In genomic region chr1:1170215-1170890, GRCh38 we compare ENCODE assay signal across 23 cellular contexts. TPM values are rescaled to one million over a fixed set of nuclear protein-coding genes. Genes with fewer than 3 reads are reported as not detected.
A peak's percentile ranks its signal among the peaks of the same experiment; 100 is the strongest.
DNase-seq lines count a peak whose midpoint lies in the region; ATAC-seq and TF ChIP-seq lines count a peak whose summit lies in the region.
"Had no signal": no experiment of that assay in that cellular context is flagged by ENCODE, and none has a peak within 500 bp of the region (broad histone marks: within the 10 kb centered on the region; RNA-seq: fewer than 3 reads in every experiment).

No MANE protein-coding gene starts in this region.

- H3K4me1 ChIP-seq in OCI-LY3 (ENCODE audit: low read length) (peaks cover 42% of the 10 kb centered on the region), neural progenitor cell (peaks cover 23% of the 10 kb centered on the region), sigmoid colon (peaks cover 0 to 7% (median 0%) of the 10 kb centered on the region in 4 donors)

- H4K20me1 ChIP-seq in OCI-LY3 (ENCODE audit: insufficient read depth, low read length): no peaks in the 10 kb centered on the region
- no peaks in the 10 kb centered on the region for H4K20me1 ChIP-seq in neural progenitor cell (ENCODE audit: low read depth)

- H3K4me2 ChIP-seq in OCI-LY3 (ENCODE audit: low read length) (peak overlapping the region; percentile 97), neural progenitor cell (no peak overlapping the region)
- H3K4me2 ChIP-seq: KMS-11 had no signal

- no peaks in the 10 kb centered on the region for H3K79me2 ChIP-seq in OCI-LY3 (ENCODE audit: low read length)
- no peaks in the 10 kb centered on the region for H3K79me2 ChIP-seq in neural progenitor cell (ENCODE audit: low read depth)

- DNase-seq in activated CD8-positive, alpha-beta T cell treated with anti-CD3 and anti-CD28 coated beads, Interleukin-2, amount 10 ng/mL, durations not matched to agents 7 days and 5 days: no peak
- no peak for DNase-seq in activated CD8-positive, alpha-beta T cell treated with anti-CD3 and anti-CD28 coated beads for 36 hours
- peak; percentile 30 for DNase-seq in glutamatergic neuron
- DNase-seq in neural progenitor cell (ENCODE audit: low spot score): peak; percentile 1
- no peak for DNase-seq in GM10266 (ENCODE audit: extremely low spot score)
- no peak for DNase-seq in sigmoid colon
- DNase-seq in KG1 (lab: John Stamatoyannopoulos, UW): no peak
- DNase-seq: activated CD4-positive, CD25-positive, alpha-beta regulatory T cell treated with anti-CD3 and anti-CD28 coated beads, Interleukin-2, amount 50 U/mL, for 72 hours; activated naive CD4-positive, alpha-beta T cell treated with anti-CD3 and anti-CD28 coated beads for 36 hours; NCI-H1694; NCI-H446; NK-92 treated with Interleukin-12 subunit alpha and Interleukin-12 subunit beta, amount 100 ng/mL, for 24 hours; stimulated activated naive CD4-positive, alpha-beta T cell; upper lobe of right lung had no signal

- no peak overlapping the region for H2AFZ ChIP-seq in OCI-LY3 (ENCODE audit: low read depth, low read length)
- no peak overlapping the region for H2AFZ ChIP-seq in neural progenitor cell (replicated peaks)

- intact Hi-C loops in activated CD8-positive, alpha-beta T cell treated with anti-CD3 and anti-CD28 coated beads for 36 hours (cut with micrococcal nuclease): no loop called here
- intact Hi-C loops in sigmoid colon (cut with DNase I): no loop called here

- POLR2A ChIA-PET in activated CD8-positive, alpha-beta T cell treated with anti-CD3 and anti-CD28 coated beads, Interleukin-2, amount 10 ng/mL, durations not matched to agents 7 days and 5 days (lab: Charles Lee): interaction anchor here (1.7 kb wide), 1 partner anchor 12 kb away, joined by 7 read pairs; no protein-coding TSS in a partner anchor
- POLR2A ChIA-PET in activated CD8-positive, alpha-beta T cell treated with anti-CD3 and anti-CD28 coated beads for 36 hours (lab: Charles Lee): interaction anchor here (0.6 kb wide), 1 partner anchor 28 kb away, joined by 3 read pairs; no protein-coding TSS in a partner anchor

- no peak for TF ChIP-seq CTCF in activated CD8-positive, alpha-beta T cell treated with anti-CD3 and anti-CD28 coated beads for 36 hours (IDR thresholded peaks at IDR 0.05)
- no peak for TF ChIP-seq CTCF in OCI-LY3 (IDR thresholded peaks at IDR 0.05; ENCODE audit: low read depth, low read length)
- no peak for TF ChIP-seq CTCF in glutamatergic neuron (IDR thresholded peaks at IDR 0.05; ENCODE audit: partially characterized antibody, unreplicated experiment)
- no peak for TF ChIP-seq CTCF in neural progenitor cell (IDR thresholded peaks at IDR 0.05)
- TF ChIP-seq CTCF in GM10266 (IDR thresholded peaks at IDR 0.05; ENCODE audit: control insufficient read depth, insufficient read depth, low read depth, missing control alignments): no peak
- TF ChIP-seq CTCF in sigmoid colon (IDR thresholded peaks at IDR 0.05): no peak

- no peaks in the 10 kb centered on the region for H3K36me3 ChIP-seq in OCI-LY3 (replicated peaks; ENCODE audit: low read depth, low read length)
- H3K36me3 ChIP-seq in neural progenitor cell: no peaks in the 10 kb centered on the region
- no peaks in the 10 kb centered on the region for H3K36me3 ChIP-seq in sigmoid colon
- H3K36me3 ChIP-seq: prostate gland, upper lobe of right lung had no signal

- peaks cover 3% of the 10 kb centered on the region for H3K27me3 Mint-ChIP-seq in activated CD8-positive, alpha-beta T cell treated with anti-CD3 and anti-CD28 coated beads, Interleukin-2, amount 10 ng/mL, durations not matched to agents 7 days and 5 days (ENCODE audit: low read depth)
- peaks cover 4% of the 10 kb centered on the region for H3K27me3 Mint-ChIP-seq in activated CD8-positive, alpha-beta T cell treated with anti-CD3 and anti-CD28 coated beads for 36 hours
- peaks cover 24% of the 10 kb centered on the region for H3K27me3 Mint-ChIP-seq in glutamatergic neuron (ENCODE audit: unreplicated experiment)
- peaks cover 8% of the 10 kb centered on the region for H3K27me3 Mint-ChIP-seq in neural progenitor cell (ENCODE audit: insufficient read depth, low read depth)
- H3K27me3 Mint-ChIP-seq: T-helper 17 cell had no signal

- peak overlapping the region; percentile 70 for H3K9ac ChIP-seq in OCI-LY3 (ENCODE audit: low read length)
- H3K9ac ChIP-seq in neural progenitor cell: no peak overlapping the region
- H3K9ac ChIP-seq: KMS-11 had no signal

- H3K27ac Mint-ChIP-seq in activated CD8-positive, alpha-beta T cell treated with anti-CD3 and anti-CD28 coated beads, Interleukin-2, amount 10 ng/mL, durations not matched to agents 7 days and 5 days: peak overlapping the region; percentile 64
- H3K27ac Mint-ChIP-seq in activated CD8-positive, alpha-beta T cell treated with anti-CD3 and anti-CD28 coated beads for 36 hours: no peak overlapping the region
- H3K27ac Mint-ChIP-seq in glutamatergic neuron (ENCODE audit: unreplicated experiment): no peak overlapping the region
- peak overlapping the region; percentile 74 for H3K27ac Mint-ChIP-seq in neural progenitor cell
- H3K27ac Mint-ChIP-seq: activated naive CD4-positive, alpha-beta T cell treated with anti-CD3 and anti-CD28 coated beads for 36 hours; dendritic cell treated with granulocyte-macrophage colony-stimulating factor and Interleukin-4, amounts not matched to agents 40 ng/mL and 50 ng/mL, for 4 days; T-helper 17 cell had no signal

- TF ChIP-seq EP300 in sigmoid colon (IDR thresholded peaks at IDR 0.05): no peak

- H3K27me3 ChIP-seq in OCI-LY3 (ENCODE audit: low read depth, low read length) (peaks cover 29% of the 10 kb centered on the region), neural progenitor cell (peaks cover 16% of the 10 kb centered on the region), sigmoid colon (peaks cover 18 to 98% (median 79%) of the 10 kb centered on the region in 3 donors)

- peaks cover 9% of the 10 kb centered on the region for H3F3A ChIP-seq in neural progenitor cell (ENCODE audit: low read depth)

- no peaks in the 10 kb centered on the region for H3K9me3 Mint-ChIP-seq in activated CD8-positive, alpha-beta T cell treated with anti-CD3 and anti-CD28 coated beads, Interleukin-2, amount 10 ng/mL, durations not matched to agents 7 days and 5 days (ENCODE audit: insufficient read depth)
- no peaks in the 10 kb centered on the region for H3K9me3 Mint-ChIP-seq in activated CD8-positive, alpha-beta T cell treated with anti-CD3 and anti-CD28 coated beads for 36 hours
- H3K9me3 Mint-ChIP-seq in glutamatergic neuron (ENCODE audit: unreplicated experiment) (peaks cover 27% of the 10 kb centered on the region), neural progenitor cell (no peaks in the 10 kb centered on the region)
- H3K9me3 Mint-ChIP-seq: activated naive CD4-positive, alpha-beta T cell treated with anti-CD3 and anti-CD28 coated beads for 36 hours; dendritic cell treated with granulocyte-macrophage colony-stimulating factor and Interleukin-4, amounts not matched to agents 40 ng/mL and 50 ng/mL, for 4 days had no signal

- no peak for ATAC-seq in activated CD8-positive, alpha-beta T cell treated with anti-CD3 and anti-CD28 coated beads, Interleukin-2, amount 10 ng/mL, durations not matched to agents 7 days and 5 days
- no peak for ATAC-seq in activated CD8-positive, alpha-beta T cell treated with anti-CD3 and anti-CD28 coated beads for 36 hours
- ATAC-seq: T-helper 17 cell, upper lobe of right lung had no signal

- peak overlapping the region; percentile 78 for H3K4me3 ChIP-seq in OCI-LY3 (ENCODE audit: low read length)
- H3K4me3 ChIP-seq in neural progenitor cell: no peak overlapping the region
- no peak overlapping the region for H3K4me3 ChIP-seq in sigmoid colon
- H3K4me3 ChIP-seq: prostate gland, upper lobe of right lung had no signal

- H3K4me3 Mint-ChIP-seq in activated CD8-positive, alpha-beta T cell treated with anti-CD3 and anti-CD28 coated beads, Interleukin-2, amount 10 ng/mL, durations not matched to agents 7 days and 5 days: no peak overlapping the region
- H3K4me3 Mint-ChIP-seq in activated CD8-positive, alpha-beta T cell treated with anti-CD3 and anti-CD28 coated beads for 36 hours: no peak overlapping the region
- H3K4me3 Mint-ChIP-seq in glutamatergic neuron (ENCODE audit: unreplicated experiment): no peak overlapping the region
- peak overlapping the region; percentile 59 for H3K4me3 Mint-ChIP-seq in neural progenitor cell
- H3K4me3 Mint-ChIP-seq: activated naive CD4-positive, alpha-beta T cell treated with anti-CD3 and anti-CD28 coated beads for 36 hours; dendritic cell treated with granulocyte-macrophage colony-stimulating factor and Interleukin-4, amounts not matched to agents 40 ng/mL and 50 ng/mL, for 4 days; T-helper 17 cell had no signal

- CTCF ChIA-PET in activated CD8-positive, alpha-beta T cell treated with anti-CD3 and anti-CD28 coated beads, Interleukin-2, amount 10 ng/mL, durations not matched to agents 7 days and 5 days (lab: Charles Lee): no interaction called here
- CTCF ChIA-PET in activated CD8-positive, alpha-beta T cell treated with anti-CD3 and anti-CD28 coated beads for 36 hours (lab: Charles Lee): no interaction called here

- WGBS in sigmoid colon, 2 donors: 21 to 30% methylated on average over 19 of the region's 19 CpGs

- no peaks in the 10 kb centered on the region for H3K9me3 ChIP-seq in OCI-LY3 (ENCODE audit: insufficient read depth, low read length)
- H3K9me3 ChIP-seq in neural progenitor cell (ENCODE audit: low read depth): no peaks in the 10 kb centered on the region
- H3K9me3 ChIP-seq in sigmoid colon: no peaks in the 10 kb centered on the region
- H3K9me3 ChIP-seq: prostate gland, upper lobe of right lung had no signal

- no peaks in the 10 kb centered on the region for H3K36me3 Mint-ChIP-seq in activated CD8-positive, alpha-beta T cell treated with anti-CD3 and anti-CD28 coated beads, Interleukin-2, amount 10 ng/mL, durations not matched to agents 7 days and 5 days (ENCODE audit: low read depth)
- H3K36me3 Mint-ChIP-seq in activated CD8-positive, alpha-beta T cell treated with anti-CD3 and anti-CD28 coated beads for 36 hours (ENCODE audit: low read depth): no peaks in the 10 kb centered on the region
- H3K36me3 Mint-ChIP-seq in glutamatergic neuron (ENCODE audit: unreplicated experiment): no peaks in the 10 kb centered on the region
- no peaks in the 10 kb centered on the region for H3K36me3 Mint-ChIP-seq in neural progenitor cell

- peaks cover 45% of the 10 kb centered on the region for H3K4me1 Mint-ChIP-seq in activated CD8-positive, alpha-beta T cell treated with anti-CD3 and anti-CD28 coated beads, Interleukin-2, amount 10 ng/mL, durations not matched to agents 7 days and 5 days (ENCODE audit: low read depth)
- H3K4me1 Mint-ChIP-seq in activated CD8-positive, alpha-beta T cell treated with anti-CD3 and anti-CD28 coated beads for 36 hours (ENCODE audit: low read depth): peaks cover 26% of the 10 kb centered on the region
- H3K4me1 Mint-ChIP-seq in glutamatergic neuron (ENCODE audit: low read depth, unreplicated experiment): no peaks in the 10 kb centered on the region
- H3K4me1 Mint-ChIP-seq in neural progenitor cell: peaks cover 22% of the 10 kb centered on the region

- TF ChIP-seq POLR2A in sigmoid colon (IDR thresholded peaks at IDR 0.05): no peak

- H3K27ac ChIP-seq in OCI-LY3 (ENCODE audit: low read length) (peak overlapping the region; percentile 7; the same call in 1 of the 2 replicates), neural progenitor cell (no peak overlapping the region), sigmoid colon (no peak overlapping the region)
- H3K27ac ChIP-seq: 22Rv1, KMS-11, prostate gland, upper lobe of right lung had no signal

RNA-seq across cellular contexts. Expression of gene TTLL10, which starts 3.3 kb away (rescaled TPM):
- total RNA-seq in activated CD8-positive, alpha-beta T cell treated with anti-CD3 and anti-CD28 coated beads, Interleukin-2, amount 10 ng/mL, durations not matched to agents 7 days and 5 days: under 1 TPM; 0.63 to 0.90 TPM
- total RNA-seq in activated CD8-positive, alpha-beta T cell treated with anti-CD3 and anti-CD28 coated beads for 36 hours: not detected
- total RNA-seq in glutamatergic neuron (ENCODE audit: unreplicated experiment) (not detected), neural progenitor cell (ENCODE audit: low replicate concordance) (0.22 TPM in 1 of 2 replicates, not detected in the other), sigmoid colon (not detected)
- under 1 TPM; 0.46 to 0.70 (median 0.60) TPM for polyA plus RNA-seq in sigmoid colon
- total RNA-seq: activated naive CD4-positive, alpha-beta T cell treated with anti-CD3 and anti-CD28 coated beads for 36 hours; Daoy; glomerular endothelial cell; upper lobe of right lung had no signal
- polyA plus RNA-seq: keratinocyte had no signal

RNA-seq across cellular contexts. Expression of gene TNFRSF18, which starts 36.0 kb away (rescaled TPM):
- 10 to 100 TPM; 17.5 to 18.8 TPM for total RNA-seq in activated CD8-positive, alpha-beta T cell treated with anti-CD3 and anti-CD28 coated beads, Interleukin-2, amount 10 ng/mL, durations not matched to agents 7 days and 5 days
- total RNA-seq in activated CD8-positive, alpha-beta T cell treated with anti-CD3 and anti-CD28 coated beads for 36 hours: 100 to 1,000 TPM; 126 to 135 TPM
- total RNA-seq in glutamatergic neuron (ENCODE audit: unreplicated experiment) (3.0 TPM), neural progenitor cell (ENCODE audit: low replicate concordance) (not detected in 2 replicates), sigmoid colon (under 1 TPM in 1 of 4 donors, not detected in 3; 0.71 TPM)
- 1 to 10 TPM in 2 of 3 donors, not detected in 1; 1.2 to 3.9 TPM for polyA plus RNA-seq in sigmoid colon

RNA-seq across cellular contexts. Expression of gene TNFRSF4, which starts 43.6 kb away (rescaled TPM):
- total RNA-seq in activated CD8-positive, alpha-beta T cell treated with anti-CD3 and anti-CD28 coated beads, Interleukin-2, amount 10 ng/mL, durations not matched to agents 7 days and 5 days: 1 to 10 TPM; 1.6 to 2.9 TPM
- total RNA-seq in activated CD8-positive, alpha-beta T cell treated with anti-CD3 and anti-CD28 coated beads for 36 hours: 100 to 1,000 TPM; 137 to 142 TPM
- total RNA-seq in glutamatergic neuron (ENCODE audit: unreplicated experiment) (0.29 TPM), neural progenitor cell (ENCODE audit: low replicate concordance) (0.09 TPM in 1 of 2 replicates, not detected in the other), sigmoid colon (1 to 10 TPM in 1 of 4 donors, under 1 TPM in 1, not detected in 2; 0.95 to 1.8 TPM)
- 1 to 10 TPM; 1.2 to 8.6 (median 1.2) TPM for polyA plus RNA-seq in sigmoid colon
- total RNA-seq: Daoy had no signal
- polyA plus RNA-seq: keratinocyte had no signal

RNA-seq across cellular contexts. Expression of gene C1orf159, which starts 54.5 kb away (rescaled TPM):
- 10 to 100 TPM; 24.5 to 26.8 TPM for total RNA-seq in activated CD8-positive, alpha-beta T cell treated with anti-CD3 and anti-CD28 coated beads, Interleukin-2, amount 10 ng/mL, durations not matched to agents 7 days and 5 days
- total RNA-seq in activated CD8-positive, alpha-beta T cell treated with anti-CD3 and anti-CD28 coated beads for 36 hours: 10 to 100 TPM; 17.5 to 20.3 TPM
- total RNA-seq in glutamatergic neuron (ENCODE audit: unreplicated experiment) (24.5 TPM), neural progenitor cell (ENCODE audit: low replicate concordance) (8.0 and 24.0 TPM in 2 replicates), sigmoid colon (10 to 100 TPM in 2 of 4 donors, 1 to 10 TPM in 2; 7.9 to 13.8 (median 10.4) TPM)
- 10 to 100 TPM in 1 of 3 donors, 1 to 10 TPM in 2; 6.6 to 25.3 (median 6.9) TPM for polyA plus RNA-seq in sigmoid colon

Comparison
In these comparisons a context has a peak if more than half of its experiments do, and no peak if none do; other contexts are left out.
1. H3K27ac Mint-ChIP-seq: peak in activated CD8-positive, alpha-beta T cell treated with anti-CD3 and anti-CD28 coated beads, Interleukin-2, amount 10 ng/mL, durations not matched to agents 7 days and 5 days (single experiment) and neural progenitor cell (single experiment); none in activated CD8-positive, alpha-beta T cell treated with anti-CD3 and anti-CD28 coated beads for 36 hours (single experiment) and glutamatergic neuron (single experiment).
2. RNA of gene TNFRSF18, which starts 36.0 kb away (total RNA-seq): 126 to 135 TPM in activated CD8-positive, alpha-beta T cell treated with anti-CD3 and anti-CD28 coated beads for 36 hours; 17.5 to 18.8 TPM in activated CD8-positive, alpha-beta T cell treated with anti-CD3 and anti-CD28 coated beads, Interleukin-2, amount 10 ng/mL, durations not matched to agents 7 days and 5 days, 3.0 TPM in glutamatergic neuron (single experiment), not detected in neural progenitor cell and 0.71 TPM in sigmoid colon; every median in the first group is over 4 times any median in the second.
3. RNA of gene TNFRSF4, which starts 43.6 kb away (total RNA-seq): 137 to 142 TPM in activated CD8-positive, alpha-beta T cell treated with anti-CD3 and anti-CD28 coated beads for 36 hours; 1.6 to 2.9 TPM in activated CD8-positive, alpha-beta T cell treated with anti-CD3 and anti-CD28 coated beads, Interleukin-2, amount 10 ng/mL, durations not matched to agents 7 days and 5 days, 0.95 to 1.8 TPM in sigmoid colon, 0.29 TPM in glutamatergic neuron (single experiment) and 0.09 TPM in neural progenitor cell; every median in the first group is over 10 times any median in the second.
4. DNase-seq: peak in glutamatergic neuron (single experiment) and neural progenitor cell (single experiment); none in activated CD8-positive, alpha-beta T cell treated with anti-CD3 and anti-CD28 coated beads, Interleukin-2, amount 10 ng/mL, durations not matched to agents 7 days and 5 days (single experiment), activated CD8-positive, alpha-beta T cell treated with anti-CD3 and anti-CD28 coated beads for 36 hours (single experiment), GM10266 (single experiment), sigmoid colon (single experiment) and KG1 (single experiment).